Comparison of ENCODE assay signal across 9 cellular contexts in the genomic region with DNA sequence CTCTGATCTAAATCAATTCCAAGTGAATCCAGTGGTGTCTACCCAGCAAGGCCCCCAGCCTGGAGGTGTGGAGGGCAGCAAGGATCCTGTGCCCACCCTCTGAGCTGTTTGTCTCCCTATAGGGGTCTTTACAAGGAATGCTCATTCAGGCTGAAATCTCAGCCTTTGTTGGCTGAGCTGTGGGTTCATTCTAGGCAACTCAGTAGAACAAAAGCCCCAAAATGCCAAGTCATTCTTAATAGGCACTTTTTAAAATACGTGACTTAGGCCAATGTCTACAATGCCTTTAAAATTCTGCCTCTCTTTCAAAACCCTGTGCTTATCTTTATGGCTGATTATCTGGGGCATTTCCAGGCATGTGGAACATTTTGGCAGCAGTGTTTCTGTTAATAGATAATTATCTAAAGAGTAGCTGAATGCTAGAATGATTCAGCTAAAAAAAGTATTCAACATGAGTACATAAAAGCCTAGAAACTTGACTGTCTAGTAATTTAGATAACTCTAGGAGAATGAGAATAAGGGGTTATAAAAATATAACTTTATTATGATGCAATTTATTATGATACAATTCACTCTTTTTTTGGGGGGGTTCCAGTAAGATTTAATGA. TPM values are rescaled to one million over a fixed set of nuclear protein-coding genes. Genes with fewer than 3 reads are reported as not detected.
DNase-seq lines count a peak whose midpoint lies in the region; ATAC-seq and TF ChIP-seq lines count a peak whose summit lies in the region.
"Had no signal": no experiment of that assay in that cellular context is flagged by ENCODE, and none has a peak within 500 bp of the region (broad histone marks: within the 10 kb centered on the region; RNA-seq: fewer than 3 reads in every experiment).

No MANE protein-coding gene starts in this region.

- H3K4me1 ChIP-seq in mesenchymal stem cell (ENCODE audit: control insufficient read depth, insufficient read depth, low read depth, low read length) = peaks cover 3% of the 10 kb centered on the region

- no peaks in the 10 kb centered on the region for H3K9me3 Mint-ChIP-seq in WTC11
- H3K9me3 Mint-ChIP-seq in activated T-helper 2 cell treated with anti-CD3 and anti-CD28 coated beads, Interferon-gamma antibody, Interleukin-2, Interleukin-4, amounts not matched to agents 10 μg/mL and 5 μg/mL and 100 μg/mL, durations not matched to agents 14 hours and 24 hours and 36 hours = no peaks in the 10 kb centered on the region

- 40% methylated on average over 1 of the region's 1 CpG for WGBS in mesenchymal stem cell

- peak overlapping the region in 1 of 2 experiments; percentile 51 for H3K4ac ChIP-seq in mesenchymal stem cell (ENCODE audit: low read depth in 1 of 2, low read length in 2 of 2)

- no peak overlapping the region for H2BK15ac ChIP-seq in mesenchymal stem cell (ENCODE audit: low read depth, poor library complexity, severe bottlenecking)

- H3K27me3 Mint-ChIP-seq in WTC11 (ENCODE audit: low read depth) = no peaks in the 10 kb centered on the region
- H3K27me3 Mint-ChIP-seq in activated T-helper 2 cell treated with anti-CD3 and anti-CD28 coated beads, Interferon-gamma antibody, Interleukin-2, Interleukin-4, amounts not matched to agents 10 μg/mL and 5 μg/mL and 100 μg/mL, durations not matched to agents 14 hours and 24 hours and 36 hours (ENCODE audit: low read depth) = peaks cover 22% of the 10 kb centered on the region
- H3K27me3 Mint-ChIP-seq: activated CD4-positive, alpha-beta T cell treated with anti-CD3 and anti-CD28 coated beads for 36 hours had no signal

- H2BK5ac ChIP-seq in mesenchymal stem cell (ENCODE audit: low read depth, low read length, poor library complexity, severe bottlenecking) = peak overlapping the region; percentile 67

- ATAC-seq in WTC11 = peak; percentile 67
- no peak for ATAC-seq in GM21786 (IDR thresholded peaks at IDR 0.05; ENCODE audit: unreplicated experiment)
- ATAC-seq: activated CD4-positive, alpha-beta T cell treated with anti-CD3 and anti-CD28 coated beads for 36 hours had no signal

- no peak overlapping the region for H3K4me3 Mint-ChIP-seq in WTC11
- H3K4me3 Mint-ChIP-seq in activated T-helper 2 cell treated with anti-CD3 and anti-CD28 coated beads, Interferon-gamma antibody, Interleukin-2, Interleukin-4, amounts not matched to agents 10 μg/mL and 5 μg/mL and 100 μg/mL, durations not matched to agents 14 hours and 24 hours and 36 hours (ENCODE audit: low read depth) = no peak overlapping the region
- H3K4me3 Mint-ChIP-seq: activated CD4-positive, alpha-beta T cell treated with anti-CD3 and anti-CD28 coated beads for 36 hours had no signal

- no peaks in the 10 kb centered on the region for H3K9me3 ChIP-seq in mesenchymal stem cell (ENCODE audit: control insufficient read depth, low read length)

- no peaks in the 10 kb centered on the region for H3K79me1 ChIP-seq in mesenchymal stem cell (replicated peaks; ENCODE audit: low read length, poor library complexity, severe bottlenecking)

- H3K36me3 ChIP-seq in mesenchymal stem cell (ENCODE audit: control insufficient read depth in 1 of 2, insufficient read depth in 2 of 2, low read depth in 1 of 2, low read length in 2 of 2) = no peaks in the 10 kb centered on the region

- no peak overlapping the region for H3K23ac ChIP-seq in mesenchymal stem cell (ENCODE audit: low read length in 2 of 2)

- no peak overlapping the region for H2AFZ ChIP-seq in mesenchymal stem cell (ENCODE audit: low read depth, low read length)

- no peak overlapping the region for H4K91ac ChIP-seq in mesenchymal stem cell (ENCODE audit: low read length)

- TF ChIP-seq CTCF in WTC11 (IDR thresholded peaks at IDR 0.05) = no peak

- peaks cover 7% of the 10 kb centered on the region; the same call in 1 of the 2 replicates for H3K4me1 Mint-ChIP-seq in WTC11
- H3K4me1 Mint-ChIP-seq in activated T-helper 2 cell treated with anti-CD3 and anti-CD28 coated beads, Interferon-gamma antibody, Interleukin-2, Interleukin-4, amounts not matched to agents 10 μg/mL and 5 μg/mL and 100 μg/mL, durations not matched to agents 14 hours and 24 hours and 36 hours (ENCODE audit: low read depth) = no peaks in the 10 kb centered on the region
- H3K4me1 Mint-ChIP-seq: activated CD4-positive, alpha-beta T cell treated with anti-CD3 and anti-CD28 coated beads for 36 hours had no signal

- intact Hi-C loops in activated T-helper 2 cell treated with anti-CD3 and anti-CD28 coated beads, Interferon-gamma antibody, Interleukin-2, Interleukin-4, amounts not matched to agents 10 μg/mL and 5 μg/mL and 100 μg/mL, durations not matched to agents 14 hours and 24 hours and 36 hours (cut with micrococcal nuclease) = no loop called here

- peak; percentile 66 for DNase-seq in Daoy (ENCODE audit: low read depth)
- no peak for DNase-seq in WTC11 (ENCODE audit: low spot score)
- peak; percentile 78 for DNase-seq in mesenchymal stem cell
- no peak for DNase-seq in activated effector memory CD4-positive, alpha-beta T cell treated with anti-CD3 and anti-CD28 coated beads, Interleukin-2, amount 50 U/mL, for 16 hours
- no peak for DNase-seq in activated T-helper 2 cell treated with anti-CD3 and anti-CD28 coated beads, Interferon-gamma antibody, Interleukin-2, Interleukin-4, amounts not matched to agents 10 μg/mL and 5 μg/mL and 100 μg/mL, durations not matched to agents 14 hours and 24 hours and 36 hours (ENCODE audit: low spot score)
- DNase-seq: activated CD4-positive, alpha-beta T cell treated with anti-CD3 and anti-CD28 coated beads for 36 hours; effector CD8-positive, alpha-beta T cell; NCI-H187 treated with DMSO at 0.1 percent for 48 hours had no signal

- peak overlapping the region; percentile 42 for H2BK120ac ChIP-seq in mesenchymal stem cell (ENCODE audit: low read depth, low read length)

- peak overlapping the region; percentile 57 to 58 for H3K18ac ChIP-seq in mesenchymal stem cell (ENCODE audit: low read depth in 1 of 2, low read length in 2 of 2)

- H3K4me3 ChIP-seq in mesenchymal stem cell (ENCODE audit: insufficient read depth in 1 of 2, low read depth in 1 of 2, low read length in 2 of 2) = no peak overlapping the region

- H4K8ac ChIP-seq in mesenchymal stem cell (ENCODE audit: low read length) = peak overlapping the region; percentile 71

- peaks cover 0 to 3% of the 10 kb centered on the region in 2 experiments for H3K27me3 ChIP-seq in mesenchymal stem cell (ENCODE audit: control insufficient read depth in 1 of 2, insufficient read depth in 1 of 2, low read length in 2 of 2)

- H3K27ac Mint-ChIP-seq in WTC11 = 0 out of 2 replicates have a peak overlapping the region, but pooled peaks have one; percentile 38
- H3K27ac Mint-ChIP-seq in activated T-helper 2 cell treated with anti-CD3 and anti-CD28 coated beads, Interferon-gamma antibody, Interleukin-2, Interleukin-4, amounts not matched to agents 10 μg/mL and 5 μg/mL and 100 μg/mL, durations not matched to agents 14 hours and 24 hours and 36 hours = no peak overlapping the region
- H3K27ac Mint-ChIP-seq: activated CD4-positive, alpha-beta T cell treated with anti-CD3 and anti-CD28 coated beads for 36 hours had no signal

- no peak overlapping the region for H3K4me2 ChIP-seq in mesenchymal stem cell (ENCODE audit: low read length, poor library complexity, severe bottlenecking)

- POLR2A ChIA-PET in WTC11 (lab: Charles Lee) = no interaction called here

- peak overlapping the region; percentile 82 for H2AK5ac ChIP-seq in mesenchymal stem cell (ENCODE audit: low read length, severe bottlenecking)

- peak overlapping the region; percentile 31 for H3K9ac ChIP-seq in mesenchymal stem cell (ENCODE audit: low read length)

- CTCF ChIA-PET in WTC11 (lab: Charles Lee) = interaction anchor here (1.6 kb wide), 1 partner anchor 12 kb away, joined by 7 read pairs; a partner anchor contains a TSS

- H2BK12ac ChIP-seq in mesenchymal stem cell (ENCODE audit: low read length in 2 of 2) = no peak overlapping the region

- H3K36me3 Mint-ChIP-seq in WTC11 = no peaks in the 10 kb centered on the region
- H3K36me3 Mint-ChIP-seq in activated T-helper 2 cell treated with anti-CD3 and anti-CD28 coated beads, Interferon-gamma antibody, Interleukin-2, Interleukin-4, amounts not matched to agents 10 μg/mL and 5 μg/mL and 100 μg/mL, durations not matched to agents 14 hours and 24 hours and 36 hours (ENCODE audit: low read depth) = no peaks in the 10 kb centered on the region

- H3K27ac ChIP-seq in mesenchymal stem cell (ENCODE audit: low read length, poor library complexity, severe bottlenecking) = peak overlapping the region; percentile 81

- H3K14ac ChIP-seq in mesenchymal stem cell (ENCODE audit: low read length in 2 of 2) = no peak overlapping the region

RNA-seq across cellular contexts. Expression of a gene that starts 7.4 kb away (rescaled TPM):
- total RNA-seq in Daoy (2014; rRNA removed; shearing (Covaris generic)) = 1.1 TPM in 1 of 2 replicates, not detected in the other
- total RNA-seq in WTC11 (2021) = 0.53 TPM in 1 of 3 replicates, not detected in the others
- polyA plus RNA-seq in mesenchymal stem cell (2013, experiment 1 of 2) = not detected
- not detected for polyA plus RNA-seq in mesenchymal stem cell (2013, experiment 2 of 2)
- not detected in 2 replicates for total RNA-seq in activated T-helper 2 cell treated with anti-CD3 and anti-CD28 coated beads, Interferon-gamma antibody, Interleukin-2, Interleukin-4, amounts not matched to agents 10 μg/mL and 5 μg/mL and 100 μg/mL, durations not matched to agents 14 hours and 24 hours and 36 hours
- total RNA-seq: activated CD4-positive, alpha-beta T cell treated with anti-CD3 and anti-CD28 coated beads for 36 hours had no signal

RNA-seq across cellular contexts. Expression of a gene that starts 12.6 kb away (rescaled TPM):
- total RNA-seq in Daoy (2014; rRNA removed; shearing (Covaris generic)) = 0.34 TPM in 1 of 2 replicates, not detected in the other
- total RNA-seq in WTC11 (2021) = not detected in 3 replicates
- not detected for polyA plus RNA-seq in mesenchymal stem cell (2013, experiment 1 of 2)
- polyA plus RNA-seq in mesenchymal stem cell (2013, experiment 2 of 2) = not detected
- total RNA-seq in activated T-helper 2 cell treated with anti-CD3 and anti-CD28 coated beads, Interferon-gamma antibody, Interleukin-2, Interleukin-4, amounts not matched to agents 10 μg/mL and 5 μg/mL and 100 μg/mL, durations not matched to agents 14 hours and 24 hours and 36 hours = not detected in 2 replicates
- total RNA-seq: activated CD4-positive, alpha-beta T cell treated with anti-CD3 and anti-CD28 coated beads for 36 hours had no signal

RNA-seq across cellular contexts. Expression of a gene that starts 18.4 kb away (rescaled TPM):
- total RNA-seq in Daoy (2014; rRNA removed; shearing (Covaris generic)) = 0.63 TPM in 1 of 2 replicates, not detected in the other
- 0.14 to 0.22 TPM in 2 of 3 replicates, not detected in the other for total RNA-seq in WTC11 (2021)
- not detected for polyA plus RNA-seq in mesenchymal stem cell (2013, experiment 1 of 2)
- polyA plus RNA-seq in mesenchymal stem cell (2013, experiment 2 of 2) = not detected
- total RNA-seq in activated T-helper 2 cell treated with anti-CD3 and anti-CD28 coated beads, Interferon-gamma antibody, Interleukin-2, Interleukin-4, amounts not matched to agents 10 μg/mL and 5 μg/mL and 100 μg/mL, durations not matched to agents 14 hours and 24 hours and 36 hours = not detected in 2 replicates
- total RNA-seq: activated CD4-positive, alpha-beta T cell treated with anti-CD3 and anti-CD28 coated beads for 36 hours had no signal

RNA-seq across cellular contexts. Expression of a gene that starts 18.4 kb away (rescaled TPM):
- total RNA-seq in Daoy (2014; rRNA removed; shearing (Covaris generic)) = 0.17 TPM in 1 of 2 replicates, not detected in the other
- not detected in 3 replicates for total RNA-seq in WTC11 (2021)
- 0.01 TPM for polyA plus RNA-seq in mesenchymal stem cell (2013, experiment 1 of 2)
- polyA plus RNA-seq in mesenchymal stem cell (2013, experiment 2 of 2) = not detected
- not detected in 2 replicates for total RNA-seq in activated T-helper 2 cell treated with anti-CD3 and anti-CD28 coated beads, Interferon-gamma antibody, Interleukin-2, Interleukin-4, amounts not matched to agents 10 μg/mL and 5 μg/mL and 100 μg/mL, durations not matched to agents 14 hours and 24 hours and 36 hours
- total RNA-seq: activated CD4-positive, alpha-beta T cell treated with anti-CD3 and anti-CD28 coated beads for 36 hours had no signal

RNA-seq across cellular contexts. Expression of a gene that starts 28.4 kb away (rescaled TPM):
- 0.24 and 1.0 TPM in 2 replicates for total RNA-seq in Daoy (2014; rRNA removed; shearing (Covaris generic))
- not detected in 3 replicates for total RNA-seq in WTC11 (2021)
- polyA plus RNA-seq in mesenchymal stem cell (2013, experiment 1 of 2) = not detected
- polyA plus RNA-seq in mesenchymal stem cell (2013, experiment 2 of 2) = not detected
- not detected in 2 replicates for total RNA-seq in activated T-helper 2 cell treated with anti-CD3 and anti-CD28 coated beads, Interferon-gamma antibody, Interleukin-2, Interleukin-4, amounts not matched to agents 10 μg/mL and 5 μg/mL and 100 μg/mL, durations not matched to agents 14 hours and 24 hours and 36 hours
- total RNA-seq: activated CD4-positive, alpha-beta T cell treated with anti-CD3 and anti-CD28 coated beads for 36 hours had no signal

Comparison
In these comparisons a context has a peak if more than half of its experiments do, and no peak if none do; other contexts are left out.
1. DNase-seq: peak in Daoy (single experiment) and mesenchymal stem cell (single experiment); none in WTC11 (single experiment), activated effector memory CD4-positive, alpha-beta T cell treated with anti-CD3 and anti-CD28 coated beads, Interleukin-2, amount 50 U/mL, for 16 hours (single experiment) and activated T-helper 2 cell treated with anti-CD3 and anti-CD28 coated beads, Interferon-gamma antibody, Interleukin-2, Interleukin-4, amounts not matched to agents 10 μg/mL and 5 μg/mL and 100 μg/mL, durations not matched to agents 14 hours and 24 hours and 36 hours (single experiment).